In genomic region chr11:131827440-131827839, GRCh38 we compare ENCODE assay signal across 26 cellular contexts.
DNase-seq lines count a peak whose midpoint lies in the region; ATAC-seq and TF ChIP-seq lines count a peak whose summit lies in the region.
"Had no signal": no experiment of that assay in that cellular context is flagged by ENCODE, and none has a peak within 500 bp of the region (broad histone marks: within the 10 kb centered on the region; RNA-seq: fewer than 3 reads in every experiment).

No MANE protein-coding gene starts in this region.

- no peak for TF ChIP-seq CTCF in heart right ventricle (IDR thresholded peaks at IDR 0.05)
- no peak for TF ChIP-seq CTCF in dorsolateral prefrontal cortex (IDR thresholded peaks at IDR 0.05 in 54 of 56, conservative IDR thresholded peaks at IDR 0.05 in 2 of 56; ENCODE audit: low read depth in 1 of 56, partially characterized antibody in 56 of 56)
- TF ChIP-seq CTCF in WTC11 (IDR thresholded peaks at IDR 0.05): no peak

- H2AFZ ChIP-seq in Karpas-422 (ENCODE audit: low read length): no peak overlapping the region

- peak; percentile 48 for ATAC-seq in naive thymus-derived CD4-positive, alpha-beta T cell
- ATAC-seq in heart right ventricle (no peak), WTC11 (no peak)
- ATAC-seq: A549 had no signal

- POLR2A ChIA-PET in naive thymus-derived CD4-positive, alpha-beta T cell (lab: Charles Lee): no interaction called here
- POLR2A ChIA-PET in WTC11 (lab: Charles Lee): no interaction called here

- H4K20me1 ChIP-seq in Karpas-422 (ENCODE audit: insufficient read depth, low read depth, low read length): no peaks in the 10 kb centered on the region

- peaks cover 0 to 2% (median 0%) of the 10 kb centered on the region in 11 donors for H3K9me3 Mint-ChIP-seq in naive thymus-derived CD4-positive, alpha-beta T cell
- no peaks in the 10 kb centered on the region for H3K9me3 Mint-ChIP-seq in WTC11

- peaks cover 0 to 3% (median 0%) of the 10 kb centered on the region in 5 donors for H3K27me3 Mint-ChIP-seq in naive thymus-derived CD4-positive, alpha-beta T cell
- H3K27me3 Mint-ChIP-seq in WTC11 (ENCODE audit: low read depth): no peaks in the 10 kb centered on the region
- H3K27me3 Mint-ChIP-seq: CD8-positive, alpha-beta memory T cell had no signal

- H3K4me1 ChIP-seq in Karpas-422 (ENCODE audit: low read length) (peaks cover 11% of the 10 kb centered on the region), heart right ventricle (peaks cover 0 to 5% (median 0%) of the 10 kb centered on the region in 9 donors)
- no peaks in the 10 kb centered on the region for H3K4me1 ChIP-seq in naive thymus-derived CD4-positive, alpha-beta T cell (ENCODE audit: control insufficient read depth in 2 of 2, insufficient read depth in 2 of 2, low read length in 2 of 2)
- H3K4me1 ChIP-seq: A549, Peyer's patch had no signal

- no peak overlapping the region for H3K27ac Mint-ChIP-seq in naive thymus-derived CD4-positive, alpha-beta T cell
- no peak overlapping the region for H3K27ac Mint-ChIP-seq in WTC11
- H3K27ac Mint-ChIP-seq: CD8-positive, alpha-beta memory T cell had no signal

- H3K4me3 ChIP-seq in Karpas-422 (ENCODE audit: low read length) (no peak overlapping the region), heart right ventricle (no peak overlapping the region), dorsolateral prefrontal cortex (no peak overlapping the region)
- no peak overlapping the region for H3K4me3 ChIP-seq in naive thymus-derived CD4-positive, alpha-beta T cell (ENCODE audit: low read length)
- H3K4me3 ChIP-seq: A549, Peyer's patch had no signal

- H3K9ac ChIP-seq in Karpas-422 (ENCODE audit: low read length): no peak overlapping the region

- H3K4me3 Mint-ChIP-seq in naive thymus-derived CD4-positive, alpha-beta T cell: no peak overlapping the region
- no peak overlapping the region for H3K4me3 Mint-ChIP-seq in WTC11
- H3K4me3 Mint-ChIP-seq: CD8-positive, alpha-beta memory T cell had no signal

- no peaks in the 10 kb centered on the region for H3K79me2 ChIP-seq in Karpas-422 (ENCODE audit: low read length)

- H3K27ac ChIP-seq in Karpas-422 (ENCODE audit: low read length) (no peak overlapping the region), heart right ventricle (no peak overlapping the region), dorsolateral prefrontal cortex (no peak overlapping the region)
- H3K27ac ChIP-seq in naive thymus-derived CD4-positive, alpha-beta T cell (ENCODE audit: low read depth, low read length): no peak overlapping the region
- H3K27ac ChIP-seq: A549, C4-2B, Peyer's patch had no signal

- H3K36me3 ChIP-seq in Karpas-422 (ENCODE audit: insufficient read depth, low read length): no peaks in the 10 kb centered on the region
- no peaks in the 10 kb centered on the region for H3K36me3 ChIP-seq in naive thymus-derived CD4-positive, alpha-beta T cell (ENCODE audit: control insufficient read depth in 2 of 3, insufficient read depth in 3 of 3, low read length in 3 of 3)
- H3K36me3 ChIP-seq in heart right ventricle: no peaks in the 10 kb centered on the region
- H3K36me3 ChIP-seq: Peyer's patch had no signal

- CTCF ChIA-PET in naive thymus-derived CD4-positive, alpha-beta T cell (lab: Charles Lee): no interaction called here
- CTCF ChIA-PET in WTC11 (lab: Charles Lee): no interaction called here

- H3K9me2 ChIP-seq in Karpas-422 (replicated peaks; ENCODE audit: insufficient read depth, low read length): no peaks in the 10 kb centered on the region

- H3K27me3 ChIP-seq in Karpas-422 (ENCODE audit: low read length) (no peaks in the 10 kb centered on the region), heart right ventricle (peaks cover 0 to 31% (median 0%) of the 10 kb centered on the region in 7 donors), dorsolateral prefrontal cortex (no peaks in the 10 kb centered on the region)
- no peaks in the 10 kb centered on the region for H3K27me3 ChIP-seq in naive thymus-derived CD4-positive, alpha-beta T cell (ENCODE audit: control insufficient read depth in 2 of 2, insufficient read depth in 2 of 2, low read length in 2 of 2)
- H3K27me3 ChIP-seq: Peyer's patch had no signal

- WGBS in heart right ventricle, 2 donors: 70 to 86% methylated on average over 1 of the region's 1 CpG

- no peaks in the 10 kb centered on the region for H3K4me1 Mint-ChIP-seq in naive thymus-derived CD4-positive, alpha-beta T cell
- H3K4me1 Mint-ChIP-seq in WTC11: peaks cover 18% of the 10 kb centered on the region
- H3K4me1 Mint-ChIP-seq: CD8-positive, alpha-beta memory T cell had no signal

- peak; percentile 60 for DNase-seq in CD1c-positive myeloid dendritic cell (ENCODE audit: extremely low spot score)
- peak; percentile 42 for DNase-seq in Karpas-422
- peak; percentile 25 for DNase-seq in NOMO-1 treated with dmso at 0.1 percent for 144 hours (lab: John Stamatoyannopoulos, UW; ENCODE audit: unreplicated experiment)
- DNase-seq in naive thymus-derived CD4-positive, alpha-beta T cell: no peak
- no peak for DNase-seq in heart right ventricle
- DNase-seq in dorsolateral prefrontal cortex: no peak
- no peak for DNase-seq in WTC11 (ENCODE audit: low spot score)
- DNase-seq: AML-193; CD8-positive, alpha-beta memory T cell; DMS 273 treated with DMSO at 0.1 percent for 48 hours; DMS79 treated with DMSO at 0.1 percent for 48 hours; H7; KG1; MM.1S; NCI-H1105 treated with DMSO at 0.1 percent for 48 hours; NCI-H146; NCI-H1930; NCI-H2107; NCI-H524; NCI-H774; NK-92 treated with Interleukin-12 subunit alpha and Interleukin-12 subunit beta, amount 100 ng/mL, for 24 hours; OCI-M1; Peyer's patch; SHP77 treated with DMSO at 0.1 percent for 48 hours had no signal

- no peaks in the 10 kb centered on the region for H3K36me3 Mint-ChIP-seq in naive thymus-derived CD4-positive, alpha-beta T cell
- H3K36me3 Mint-ChIP-seq in WTC11: no peaks in the 10 kb centered on the region
- H3K36me3 Mint-ChIP-seq: CD8-positive, alpha-beta memory T cell had no signal

- no peak overlapping the region for H3K4me2 ChIP-seq in Karpas-422 (ENCODE audit: low read depth, low read length, poor library complexity, severe bottlenecking)
- H3K4me2 ChIP-seq: A549 had no signal

- H3K9me3 ChIP-seq in Karpas-422 (ENCODE audit: low read length) (no peaks in the 10 kb centered on the region), heart right ventricle (peaks cover 0 to 9% (median 0%) of the 10 kb centered on the region in 11 donors)
- H3K9me3 ChIP-seq in naive thymus-derived CD4-positive, alpha-beta T cell (ENCODE audit: control insufficient read depth in 2 of 3, low read length in 3 of 3): no peaks in the 10 kb centered on the region
- H3K9me3 ChIP-seq: A549, Peyer's patch had no signal

- intact Hi-C loops in naive thymus-derived CD4-positive, alpha-beta T cell (cut with micrococcal nuclease): no loop called here
- intact Hi-C loops in heart right ventricle (cut with DNase I): no loop called here
- intact Hi-C loops in dorsolateral prefrontal cortex (cut with DNase I): no loop called here

TF ChIP-seq in WTC11, 78 proteins besides CTCF, POLR2A, EP300 and RAD21:
- TF ChIP-seq AR (CRISPR knock-in tag; IDR thresholded peaks at IDR 0.05) (no peak), ZNF671 (CRISPR knock-in tag; IDR thresholded peaks at IDR 0.05) (no peak), ESRRA (CRISPR knock-in tag; IDR thresholded peaks at IDR 0.05; ENCODE audit: borderline replicate concordance) (no peak), ZNF396 (CRISPR knock-in tag; IDR thresholded peaks at IDR 0.05; ENCODE audit: borderline replicate concordance) (no peak), NR3C1 (CRISPR knock-in tag; conservative IDR thresholded peaks at IDR 0.05; ENCODE audit: low read depth) (no peak), ZNF263 (CRISPR knock-in tag; IDR thresholded peaks at IDR 0.05; ENCODE audit: low read depth) (no peak), MLX (CRISPR knock-in tag; IDR thresholded peaks at IDR 0.05) (no peak), JAZF1 (CRISPR knock-in tag; IDR thresholded peaks at IDR 0.05) (no peak), IRF1 (CRISPR knock-in tag; IDR thresholded peaks at IDR 0.05) (no peak)

Comparison
In these comparisons a context has a peak if more than half of its experiments do, and no peak if none do; other contexts are left out.
1. DNase-seq: peak in CD1c-positive myeloid dendritic cell (single experiment), Karpas-422 (single experiment) and NOMO-1 treated with dmso at 0.1 percent for 144 hours (single experiment); none in naive thymus-derived CD4-positive, alpha-beta T cell (0 of 9), heart right ventricle (0 of 2), dorsolateral prefrontal cortex (0 of 10) and WTC11 (single experiment).